ENCODE assay signal across 1 cellular context in the genomic region with DNA sequence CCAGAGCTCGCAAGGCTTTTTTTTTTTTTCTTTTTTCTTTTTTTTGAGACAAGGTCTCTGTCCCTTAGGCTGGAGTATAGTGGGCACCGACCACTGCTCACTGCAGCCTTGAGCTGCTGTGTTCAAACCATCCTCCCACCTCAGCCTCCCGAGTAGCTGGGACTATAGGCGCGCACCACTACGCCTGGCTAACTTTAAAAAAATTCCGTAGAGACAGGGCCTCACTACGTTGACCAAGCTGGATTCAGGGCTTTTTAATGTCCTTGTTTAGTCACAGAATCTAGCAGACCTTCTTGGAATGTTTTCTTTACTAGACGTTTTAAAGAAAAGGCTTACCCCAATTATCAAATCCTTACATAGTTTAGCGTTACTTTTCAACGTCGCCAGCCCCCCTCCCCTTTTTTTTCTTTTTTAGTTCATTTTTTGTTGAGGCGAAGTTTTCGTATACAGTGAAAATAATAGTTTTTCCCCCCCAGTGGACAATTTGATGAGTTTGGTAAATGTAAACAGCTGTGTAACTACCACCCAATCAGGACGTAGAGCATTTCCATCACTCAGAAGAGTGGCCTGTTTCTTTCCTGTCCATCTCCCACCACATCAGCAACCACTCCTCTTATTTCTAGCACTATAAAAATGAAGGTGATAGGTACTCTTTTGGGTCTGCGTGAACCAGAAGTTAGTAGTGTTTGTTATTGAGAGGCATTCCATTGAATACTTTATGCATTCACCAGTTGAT.
TF ChIP-seq lines count a peak whose summit lies in the region.

No MANE protein-coding gene starts in this region.

TF ChIP-seq in HepG2, 621 proteins besides CTCF, POLR2A, EP300 and RAD21 (continues in another document):
- TF ChIP-seq ZNF766 (CRISPR knock-in tag; IDR thresholded peaks at IDR 0.05; ENCODE audit: borderline replicate concordance) (no peak), KDM2A (CRISPR knock-in tag; IDR thresholded peaks at IDR 0.05; ENCODE audit: borderline replicate concordance, low read depth) (no peak), KAT8 (CRISPR knock-in tag; IDR thresholded peaks at IDR 0.05) (0 out of 2 replicates have a peak, but pooled peaks have one; percentile 4), ZNF235 (CRISPR knock-in tag; IDR thresholded peaks at IDR 0.05; ENCODE audit: borderline replicate concordance) (0 out of 2 replicates have a peak, but pooled peaks have one; percentile 10), ZNF337 (CRISPR knock-in tag; IDR thresholded peaks at IDR 0.05; ENCODE audit: borderline replicate concordance, low read depth) (no peak), CREB1 (IDR thresholded peaks at IDR 0.05) (no peak), CREB1 (CRISPR knock-in tag; IDR thresholded peaks at IDR 0.05) (0 out of 2 replicates have a peak, but pooled peaks have one; percentile 37), PTBP1 (IDR thresholded peaks at IDR 0.05; ENCODE audit: low read depth, low read length, poor library complexity, severe bottlenecking) (no peak), YY1 (IDR thresholded peaks at IDR 0.05; ENCODE audit: insufficient read depth, insufficient replicate concordance, low read depth, low read length) (peak; percentile 7), NFYB (CRISPR knock-in tag; IDR thresholded peaks at IDR 0.05) (peak; percentile 54; the same call in 1 of the 2 replicates), SRSF1 (optimal IDR thresholded peaks at IDR 0.05; ENCODE audit: low read depth, low read length) (no peak), RBM39 (IDR thresholded peaks at IDR 0.05; ENCODE audit: low read depth, low read length, poor library complexity, severe bottlenecking) (peak; percentile 13), DR1 (CRISPR knock-in tag; IDR thresholded peaks at IDR 0.05) (no peak), AKAP8 (CRISPR knock-in tag; IDR thresholded peaks at IDR 0.05) (no peak), YEATS2 (CRISPR knock-in tag; IDR thresholded peaks at IDR 0.05; ENCODE audit: borderline replicate concordance) (no peak), ZSCAN29 (CRISPR knock-in tag; conservative IDR thresholded peaks at IDR 0.05) (no peak), ZNF788 (CRISPR knock-in tag; IDR thresholded peaks at IDR 0.05; ENCODE audit: borderline replicate concordance) (no peak), POGZ (CRISPR knock-in tag; IDR thresholded peaks at IDR 0.05) (0 out of 2 replicates have a peak, but pooled peaks have one; percentile 11), SP5 (CRISPR knock-in tag; IDR thresholded peaks at IDR 0.05; ENCODE audit: borderline replicate concordance, low read depth) (0 out of 2 replicates have a peak, but pooled peaks have one; percentile 2), ZFY (CRISPR knock-in tag; IDR thresholded peaks at IDR 0.05) (no peak), FOXA1 (IDR thresholded peaks at IDR 0.05) (no peak), FOXA1 (CRISPR knock-in tag; IDR thresholded peaks at IDR 0.05) (peak; percentile 27; the same call in 1 of the 2 replicates), ZNF672 (CRISPR knock-in tag; IDR thresholded peaks at IDR 0.05) (no peak), CCDC6 (CRISPR knock-in tag; IDR thresholded peaks at IDR 0.05) (no peak), SMYD3 (CRISPR knock-in tag; IDR thresholded peaks at IDR 0.05) (no peak), ZNF792 (CRISPR knock-in tag; IDR thresholded peaks at IDR 0.05) (no peak), ZNF7 (CRISPR knock-in tag; IDR thresholded peaks at IDR 0.05) (no peak), RCOR2 (CRISPR knock-in tag; IDR thresholded peaks at IDR 0.05) (no peak), ZNF773 (CRISPR knock-in tag; IDR thresholded peaks at IDR 0.05; ENCODE audit: borderline replicate concordance) (no peak), SRSF9 (IDR thresholded peaks at IDR 0.05; ENCODE audit: borderline replicate concordance, insufficient read depth, low read depth, low read length, poor library complexity, severe bottlenecking) (no peak), PBX3 (CRISPR knock-in tag; IDR thresholded peaks at IDR 0.05; ENCODE audit: borderline replicate concordance) (0 out of 2 replicates have a peak, but pooled peaks have one; percentile 2), ZNF777 (CRISPR knock-in tag; IDR thresholded peaks at IDR 0.05) (0 out of 2 replicates have a peak, but pooled peaks have one; percentile 6), CHCHD3 (CRISPR knock-in tag; IDR thresholded peaks at IDR 0.05) (no peak), U2AF2 (IDR thresholded peaks at IDR 0.05; ENCODE audit: low read depth, low read length) (no peak), EHMT2 (IDR thresholded peaks at IDR 0.05; ENCODE audit: borderline replicate concordance, low read depth, low read length) (peak; percentile 25; the same call in 1 of the 2 replicates), ZNF615 (CRISPR knock-in tag; IDR thresholded peaks at IDR 0.05; ENCODE audit: borderline replicate concordance) (0 out of 2 replicates have a peak, but pooled peaks have one; percentile 29)
- TF ChIP-seq, protein P1, sequence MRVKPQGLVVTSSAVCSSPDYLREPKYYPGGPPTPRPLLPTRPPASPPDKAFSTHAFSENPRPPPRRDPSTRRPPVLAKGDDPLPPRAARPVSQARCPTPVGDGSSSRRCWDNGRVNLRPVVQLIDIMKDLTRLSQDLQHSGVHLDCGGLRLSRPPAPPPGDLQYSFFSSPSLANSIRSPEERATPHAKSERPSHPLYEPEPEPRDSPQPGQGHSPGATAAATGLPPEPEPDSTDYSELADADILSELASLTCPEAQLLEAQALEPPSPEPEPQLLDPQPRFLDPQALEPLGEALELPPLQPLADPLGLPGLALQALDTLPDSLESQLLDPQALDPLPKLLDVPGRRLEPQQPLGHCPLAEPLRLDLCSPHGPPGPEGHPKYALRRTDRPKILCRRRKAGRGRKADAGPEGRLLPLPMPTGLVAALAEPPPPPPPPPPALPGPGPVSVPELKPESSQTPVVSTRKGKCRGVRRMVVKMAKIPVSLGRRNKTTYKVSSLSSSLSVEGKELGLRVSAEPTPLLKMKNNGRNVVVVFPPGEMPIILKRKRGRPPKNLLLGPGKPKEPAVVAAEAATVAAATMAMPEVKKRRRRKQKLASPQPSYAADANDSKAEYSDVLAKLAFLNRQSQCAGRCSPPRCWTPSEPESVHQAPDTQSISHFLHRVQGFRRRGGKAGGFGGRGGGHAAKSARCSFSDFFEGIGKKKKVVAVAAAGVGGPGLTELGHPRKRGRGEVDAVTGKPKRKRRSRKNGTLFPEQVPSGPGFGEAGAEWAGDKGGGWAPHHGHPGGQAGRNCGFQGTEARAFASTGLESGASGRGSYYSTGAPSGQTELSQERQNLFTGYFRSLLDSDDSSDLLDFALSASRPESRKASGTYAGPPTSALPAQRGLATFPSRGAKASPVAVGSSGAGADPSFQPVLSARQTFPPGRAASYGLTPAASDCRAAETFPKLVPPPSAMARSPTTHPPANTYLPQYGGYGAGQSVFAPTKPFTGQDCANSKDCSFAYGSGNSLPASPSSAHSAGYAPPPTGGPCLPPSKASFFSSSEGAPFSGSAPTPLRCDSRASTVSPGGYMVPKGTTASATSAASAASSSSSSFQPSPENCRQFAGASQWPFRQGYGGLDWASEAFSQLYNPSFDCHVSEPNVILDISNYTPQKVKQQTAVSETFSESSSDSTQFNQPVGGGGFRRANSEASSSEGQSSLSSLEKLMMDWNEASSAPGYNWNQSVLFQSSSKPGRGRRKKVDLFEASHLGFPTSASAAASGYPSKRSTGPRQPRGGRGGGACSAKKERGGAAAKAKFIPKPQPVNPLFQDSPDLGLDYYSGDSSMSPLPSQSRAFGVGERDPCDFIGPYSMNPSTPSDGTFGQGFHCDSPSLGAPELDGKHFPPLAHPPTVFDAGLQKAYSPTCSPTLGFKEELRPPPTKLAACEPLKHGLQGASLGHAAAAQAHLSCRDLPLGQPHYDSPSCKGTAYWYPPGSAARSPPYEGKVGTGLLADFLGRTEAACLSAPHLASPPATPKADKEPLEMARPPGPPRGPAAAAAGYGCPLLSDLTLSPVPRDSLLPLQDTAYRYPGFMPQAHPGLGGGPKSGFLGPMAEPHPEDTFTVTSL (CRISPR knock-in tag; IDR thresholded peaks at IDR 0.05; ENCODE audit: borderline replicate concordance): no peak
- TF ChIP-seq, protein P2, sequence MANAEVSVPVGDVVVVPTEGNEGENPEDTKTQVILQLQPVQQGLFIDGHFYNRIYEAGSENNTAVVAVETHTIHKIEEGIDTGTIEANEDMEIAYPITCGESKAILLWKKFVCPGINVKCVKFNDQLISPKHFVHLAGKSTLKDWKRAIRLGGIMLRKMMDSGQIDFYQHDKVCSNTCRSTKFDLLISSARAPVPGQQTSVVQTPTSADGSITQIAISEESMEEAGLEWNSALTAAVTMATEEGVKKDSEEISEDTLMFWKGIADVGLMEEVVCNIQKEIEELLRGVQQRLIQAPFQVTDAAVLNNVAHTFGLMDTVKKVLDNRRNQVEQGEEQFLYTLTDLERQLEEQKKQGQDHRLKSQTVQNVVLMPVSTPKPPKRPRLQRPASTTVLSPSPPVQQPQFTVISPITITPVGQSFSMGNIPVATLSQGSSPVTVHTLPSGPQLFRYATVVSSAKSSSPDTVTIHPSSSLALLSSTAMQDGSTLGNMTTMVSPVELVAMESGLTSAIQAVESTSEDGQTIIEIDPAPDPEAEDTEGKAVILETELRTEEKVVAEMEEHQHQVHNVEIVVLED (CRISPR knock-in tag; IDR thresholded peaks at IDR 0.05; ENCODE audit: borderline replicate concordance): no peak
- TF ChIP-seq, protein P3, sequence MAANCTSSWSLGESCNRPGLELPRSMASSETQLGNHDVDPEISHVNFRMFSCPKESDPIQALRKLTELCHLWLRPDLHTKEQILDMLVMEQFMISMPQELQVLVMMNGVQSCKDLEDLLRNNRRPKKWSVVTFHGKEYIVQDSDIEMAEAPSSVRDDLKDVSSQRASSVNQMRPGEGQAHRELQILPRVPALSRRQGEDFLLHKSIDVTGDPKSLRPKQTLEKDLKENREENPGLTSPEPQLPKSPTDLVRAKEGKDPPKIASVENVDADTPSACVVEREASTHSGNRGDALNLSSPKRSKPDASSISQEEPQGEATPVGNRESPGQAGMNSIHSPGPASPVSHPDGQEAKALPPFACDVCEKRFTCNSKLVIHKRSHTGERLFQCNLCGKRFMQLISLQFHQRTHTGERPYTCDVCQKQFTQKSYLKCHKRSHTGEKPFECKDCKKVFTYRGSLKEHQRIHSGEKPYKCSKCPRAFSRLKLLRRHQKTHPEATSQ (CRISPR knock-in tag; IDR thresholded peaks at IDR 0.05; ENCODE audit: borderline replicate concordance): 0 out of 2 replicates have a peak, but pooled peaks have one; percentile 43
- TF ChIP-seq, protein P4, sequence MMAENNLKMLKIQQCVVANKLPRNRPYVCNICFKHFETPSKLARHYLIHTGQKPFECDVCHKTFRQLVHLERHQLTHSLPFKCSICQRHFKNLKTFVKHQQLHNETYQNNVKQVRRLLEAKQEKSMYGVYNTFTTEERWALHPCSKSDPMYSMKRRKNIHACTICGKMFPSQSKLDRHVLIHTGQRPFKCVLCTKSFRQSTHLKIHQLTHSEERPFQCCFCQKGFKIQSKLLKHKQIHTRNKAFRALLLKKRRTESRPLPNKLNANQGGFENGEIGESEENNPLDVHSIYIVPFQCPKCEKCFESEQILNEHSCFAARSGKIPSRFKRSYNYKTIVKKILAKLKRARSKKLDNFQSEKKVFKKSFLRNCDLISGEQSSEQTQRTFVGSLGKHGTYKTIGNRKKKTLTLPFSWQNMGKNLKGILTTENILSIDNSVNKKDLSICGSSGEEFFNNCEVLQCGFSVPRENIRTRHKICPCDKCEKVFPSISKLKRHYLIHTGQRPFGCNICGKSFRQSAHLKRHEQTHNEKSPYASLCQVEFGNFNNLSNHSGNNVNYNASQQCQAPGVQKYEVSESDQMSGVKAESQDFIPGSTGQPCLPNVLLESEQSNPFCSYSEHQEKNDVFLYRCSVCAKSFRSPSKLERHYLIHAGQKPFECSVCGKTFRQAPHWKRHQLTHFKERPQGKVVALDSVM (CRISPR knock-in tag; IDR thresholded peaks at IDR 0.05): peak; percentile 78
- TF ChIP-seq, protein P5, sequence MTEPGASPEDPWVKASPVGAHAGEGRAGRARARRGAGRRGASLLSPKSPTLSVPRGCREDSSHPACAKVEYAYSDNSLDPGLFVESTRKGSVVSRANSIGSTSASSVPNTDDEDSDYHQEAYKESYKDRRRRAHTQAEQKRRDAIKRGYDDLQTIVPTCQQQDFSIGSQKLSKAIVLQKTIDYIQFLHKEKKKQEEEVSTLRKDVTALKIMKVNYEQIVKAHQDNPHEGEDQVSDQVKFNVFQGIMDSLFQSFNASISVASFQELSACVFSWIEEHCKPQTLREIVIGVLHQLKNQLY (CRISPR knock-in tag; IDR thresholded peaks at IDR 0.05): no peak
- TF ChIP-seq, protein P6, sequence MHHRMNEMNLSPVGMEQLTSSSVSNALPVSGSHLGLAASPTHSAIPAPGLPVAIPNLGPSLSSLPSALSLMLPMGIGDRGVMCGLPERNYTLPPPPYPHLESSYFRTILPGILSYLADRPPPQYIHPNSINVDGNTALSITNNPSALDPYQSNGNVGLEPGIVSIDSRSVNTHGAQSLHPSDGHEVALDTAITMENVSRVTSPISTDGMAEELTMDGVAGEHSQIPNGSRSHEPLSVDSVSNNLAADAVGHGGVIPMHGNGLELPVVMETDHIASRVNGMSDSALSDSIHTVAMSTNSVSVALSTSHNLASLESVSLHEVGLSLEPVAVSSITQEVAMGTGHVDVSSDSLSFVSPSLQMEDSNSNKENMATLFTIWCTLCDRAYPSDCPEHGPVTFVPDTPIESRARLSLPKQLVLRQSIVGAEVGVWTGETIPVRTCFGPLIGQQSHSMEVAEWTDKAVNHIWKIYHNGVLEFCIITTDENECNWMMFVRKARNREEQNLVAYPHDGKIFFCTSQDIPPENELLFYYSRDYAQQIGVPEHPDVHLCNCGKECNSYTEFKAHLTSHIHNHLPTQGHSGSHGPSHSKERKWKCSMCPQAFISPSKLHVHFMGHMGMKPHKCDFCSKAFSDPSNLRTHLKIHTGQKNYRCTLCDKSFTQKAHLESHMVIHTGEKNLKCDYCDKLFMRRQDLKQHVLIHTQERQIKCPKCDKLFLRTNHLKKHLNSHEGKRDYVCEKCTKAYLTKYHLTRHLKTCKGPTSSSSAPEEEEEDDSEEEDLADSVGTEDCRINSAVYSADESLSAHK (CRISPR knock-in tag; IDR thresholded peaks at IDR 0.05; ENCODE audit: borderline replicate concordance): no peak
- TF ChIP-seq, protein P7, sequence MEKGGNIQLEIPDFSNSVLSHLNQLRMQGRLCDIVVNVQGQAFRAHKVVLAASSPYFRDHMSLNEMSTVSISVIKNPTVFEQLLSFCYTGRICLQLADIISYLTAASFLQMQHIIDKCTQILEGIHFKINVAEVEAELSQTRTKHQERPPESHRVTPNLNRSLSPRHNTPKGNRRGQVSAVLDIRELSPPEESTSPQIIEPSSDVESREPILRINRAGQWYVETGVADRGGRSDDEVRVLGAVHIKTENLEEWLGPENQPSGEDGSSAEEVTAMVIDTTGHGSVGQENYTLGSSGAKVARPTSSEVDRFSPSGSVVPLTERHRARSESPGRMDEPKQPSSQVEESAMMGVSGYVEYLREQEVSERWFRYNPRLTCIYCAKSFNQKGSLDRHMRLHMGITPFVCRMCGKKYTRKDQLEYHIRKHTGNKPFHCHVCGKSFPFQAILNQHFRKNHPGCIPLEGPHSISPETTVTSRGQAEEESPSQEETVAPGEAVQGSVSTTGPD (CRISPR knock-in tag; IDR thresholded peaks at IDR 0.05): no peak
